23 cellular contexts compared by ENCODE assay signal in genomic region chr19:1794424-1795185, GRCh38. TPM values are rescaled to one million over a fixed set of nuclear protein-coding genes. Genes with fewer than 3 reads are reported as not detected.
DNase-seq lines count a peak whose midpoint lies in the region.
"Had no signal": no experiment of that assay in that cellular context is flagged by ENCODE, and none has a peak within 500 bp of the region (broad histone marks: within the 10 kb centered on the region; RNA-seq: fewer than 3 reads in every experiment).

No MANE protein-coding gene starts in this region.

- intact Hi-C loops in activated T-helper 2 cell treated with anti-CD3 and anti-CD28 coated beads, Interferon-gamma antibody, Interleukin-2, Interleukin-4, amounts not matched to agents 10 μg/mL and 5 μg/mL and 100 μg/mL, durations not matched to agents 14 hours and 24 hours and 36 hours (cut with micrococcal nuclease): no loop called here

- H3K27me3 Mint-ChIP-seq in activated T-helper 2 cell treated with anti-CD3 and anti-CD28 coated beads, Interferon-gamma antibody, Interleukin-2, Interleukin-4, amounts not matched to agents 10 μg/mL and 5 μg/mL and 100 μg/mL, durations not matched to agents 14 hours and 24 hours and 36 hours (ENCODE audit: low read depth): peaks cover 5% of the 10 kb centered on the region

- peaks cover under 1% of the 10 kb centered on the region for H3K36me3 ChIP-seq in NT2/D1 (ENCODE audit: insufficient read depth, insufficient read length, low read length)
- H3K36me3 ChIP-seq: brain microvascular endothelial cell, prostate gland had no signal

- H3K4me3 ChIP-seq in NT2/D1 (ENCODE audit: insufficient read length, low read depth): no peak overlapping the region
- H3K4me3 ChIP-seq: left lung, prostate gland had no signal

- H3K4me1 Mint-ChIP-seq in activated T-helper 2 cell treated with anti-CD3 and anti-CD28 coated beads, Interferon-gamma antibody, Interleukin-2, Interleukin-4, amounts not matched to agents 10 μg/mL and 5 μg/mL and 100 μg/mL, durations not matched to agents 14 hours and 24 hours and 36 hours (ENCODE audit: low read depth): peaks cover 3% of the 10 kb centered on the region
- H3K4me1 Mint-ChIP-seq: B cell had no signal

- no peaks in the 10 kb centered on the region; the same call in 1 of the 2 replicates for H3K9me3 ChIP-seq in NT2/D1 (ENCODE audit: insufficient read depth, low read length)
- H3K9me3 ChIP-seq: prostate gland had no signal

- DNase-seq in DMS 273 (lab: John Stamatoyannopoulos, UW; ENCODE audit: unreplicated experiment) (peak; percentile 58), DMS 273 treated with DMSO at 0.1 percent for 48 hours (lab: John Stamatoyannopoulos, UW) (no peak), NT2/D1 (ENCODE audit: low read depth, low spot score) (peak; percentile 52), iPS-NIHi7 (ENCODE audit: extremely low spot score) (peak; percentile 45), NCI-H1930 (lab: John Stamatoyannopoulos, UW) (no peak)
- DNase-seq in activated T-helper 2 cell treated with anti-CD3 and anti-CD28 coated beads, Interferon-gamma antibody, Interleukin-2, Interleukin-4, amounts not matched to agents 10 μg/mL and 5 μg/mL and 100 μg/mL, durations not matched to agents 14 hours and 24 hours and 36 hours (ENCODE audit: low spot score): no peak
- DNase-seq: activated CD4-positive, alpha-beta T cell treated with anti-CD3 and anti-CD28 coated beads, Interleukin-2, amount 50 U/mL, for 4 hours; activated naive CD8-positive, alpha-beta T cell treated with anti-CD3 and anti-CD28 coated beads, Interleukin-2, amount 50 U/mL, for 24 hours; activated T-cell treated with anti-CD3 and anti-CD28 coated beads, Interleukin-2, amount 50 U/mL, for 24 hours; brain microvascular endothelial cell; COR-L47; GOT3; NCI-H510A treated with DMSO at 0.1 percent for 48 hours; SHP77; stimulated activated CD4-positive, alpha-beta T cell treated with anti-CD3 and anti-CD28 coated beads, Interleukin-2, amount 100 ng/mL, for 24 hours had no signal

- H3K4me3 Mint-ChIP-seq in activated T-helper 2 cell treated with anti-CD3 and anti-CD28 coated beads, Interferon-gamma antibody, Interleukin-2, Interleukin-4, amounts not matched to agents 10 μg/mL and 5 μg/mL and 100 μg/mL, durations not matched to agents 14 hours and 24 hours and 36 hours (ENCODE audit: low read depth): no peak overlapping the region
- H3K4me3 Mint-ChIP-seq: activated naive CD8-positive, alpha-beta T cell treated with anti-CD3 and anti-CD28 coated beads, Interleukin-2, amount 50 U/mL, for 24 hours; activated T-cell treated with anti-CD3 and anti-CD28 coated beads, Interleukin-2, amount 50 U/mL, for 24 hours; B cell; neural crest cell; stimulated activated naive CD8-positive, alpha-beta T cell treated with anti-CD3 and anti-CD28 coated beads, Interleukin-15, Interleukin-2, amounts not matched to agents 100 ng/mL and 50 ng/mL, for 24 hours; type B pancreatic cell had no signal

- H3K36me3 Mint-ChIP-seq in activated T-helper 2 cell treated with anti-CD3 and anti-CD28 coated beads, Interferon-gamma antibody, Interleukin-2, Interleukin-4, amounts not matched to agents 10 μg/mL and 5 μg/mL and 100 μg/mL, durations not matched to agents 14 hours and 24 hours and 36 hours (ENCODE audit: low read depth): no peaks in the 10 kb centered on the region
- H3K36me3 Mint-ChIP-seq: type B pancreatic cell had no signal

- peak overlapping the region; percentile 52 for H3K9ac ChIP-seq in NT2/D1 (ENCODE audit: insufficient read length, low read depth)

- H3K27ac Mint-ChIP-seq in activated T-helper 2 cell treated with anti-CD3 and anti-CD28 coated beads, Interferon-gamma antibody, Interleukin-2, Interleukin-4, amounts not matched to agents 10 μg/mL and 5 μg/mL and 100 μg/mL, durations not matched to agents 14 hours and 24 hours and 36 hours: no peak overlapping the region
- H3K27ac Mint-ChIP-seq: activated naive CD8-positive, alpha-beta T cell treated with anti-CD3 and anti-CD28 coated beads, Interleukin-2, amount 50 U/mL, for 24 hours; activated T-cell treated with anti-CD3 and anti-CD28 coated beads, Interleukin-2, amount 50 U/mL, for 24 hours; B cell; stimulated activated naive CD8-positive, alpha-beta T cell treated with anti-CD3 and anti-CD28 coated beads, Interleukin-15, Interleukin-2, amounts not matched to agents 100 ng/mL and 50 ng/mL, for 24 hours; type B pancreatic cell had no signal

- H3K4me1 ChIP-seq in NT2/D1 (ENCODE audit: insufficient read depth, insufficient read length): peaks cover 14% of the 10 kb centered on the region
- H3K4me1 ChIP-seq: prostate gland had no signal

- no peaks in the 10 kb centered on the region for H3K27me3 ChIP-seq in NT2/D1 (ENCODE audit: insufficient read depth, insufficient read length)
- H3K27me3 ChIP-seq: brain microvascular endothelial cell had no signal

- no peaks in the 10 kb centered on the region for H3K9me3 Mint-ChIP-seq in activated T-helper 2 cell treated with anti-CD3 and anti-CD28 coated beads, Interferon-gamma antibody, Interleukin-2, Interleukin-4, amounts not matched to agents 10 μg/mL and 5 μg/mL and 100 μg/mL, durations not matched to agents 14 hours and 24 hours and 36 hours
- H3K9me3 Mint-ChIP-seq: activated naive CD8-positive, alpha-beta T cell treated with anti-CD3 and anti-CD28 coated beads, Interleukin-2, amount 50 U/mL, for 24 hours; activated T-cell treated with anti-CD3 and anti-CD28 coated beads, Interleukin-2, amount 50 U/mL, for 24 hours; neural crest cell; stimulated activated naive CD8-positive, alpha-beta T cell treated with anti-CD3 and anti-CD28 coated beads, Interleukin-15, Interleukin-2, amounts not matched to agents 100 ng/mL and 50 ng/mL, for 24 hours; type B pancreatic cell had no signal

RNA-seq across cellular contexts. Expression of gene ATP8B3, which starts 17.5 kb away (rescaled TPM):
- 11.3 and 11.5 TPM in 2 replicates for total RNA-seq in activated T-helper 2 cell treated with anti-CD3 and anti-CD28 coated beads, Interferon-gamma antibody, Interleukin-2, Interleukin-4, amounts not matched to agents 10 μg/mL and 5 μg/mL and 100 μg/mL, durations not matched to agents 14 hours and 24 hours and 36 hours

RNA-seq across cellular contexts. Expression of gene ONECUT3, which starts 41.3 kb away (rescaled TPM):
- total RNA-seq in activated T-helper 2 cell treated with anti-CD3 and anti-CD28 coated beads, Interferon-gamma antibody, Interleukin-2, Interleukin-4, amounts not matched to agents 10 μg/mL and 5 μg/mL and 100 μg/mL, durations not matched to agents 14 hours and 24 hours and 36 hours: not detected in 2 replicates
- total RNA-seq: B cell, glomerular endothelial cell, left lung, prostate gland, skeletal muscle tissue had no signal

RNA-seq across cellular contexts. Expression of gene REXO1, which starts 53.7 kb away (rescaled TPM):
- 55.2 and 56.6 TPM in 2 replicates for total RNA-seq in activated T-helper 2 cell treated with anti-CD3 and anti-CD28 coated beads, Interferon-gamma antibody, Interleukin-2, Interleukin-4, amounts not matched to agents 10 μg/mL and 5 μg/mL and 100 μg/mL, durations not matched to agents 14 hours and 24 hours and 36 hours

Comparison
In these comparisons a context has a peak if more than half of its experiments do, and no peak if none do; other contexts are left out.
1. DNase-seq: peak in DMS 273 (single experiment), NT2/D1 (single experiment) and iPS-NIHi7 (single experiment); none in DMS 273 treated with DMSO at 0.1 percent for 48 hours (single experiment), NCI-H1930 (0 of 2) and activated T-helper 2 cell treated with anti-CD3 and anti-CD28 coated beads, Interferon-gamma antibody, Interleukin-2, Interleukin-4, amounts not matched to agents 10 μg/mL and 5 μg/mL and 100 μg/mL, durations not matched to agents 14 hours and 24 hours and 36 hours (single experiment).